ENCODE assay signal across 1 cellular context in the genomic region with DNA sequence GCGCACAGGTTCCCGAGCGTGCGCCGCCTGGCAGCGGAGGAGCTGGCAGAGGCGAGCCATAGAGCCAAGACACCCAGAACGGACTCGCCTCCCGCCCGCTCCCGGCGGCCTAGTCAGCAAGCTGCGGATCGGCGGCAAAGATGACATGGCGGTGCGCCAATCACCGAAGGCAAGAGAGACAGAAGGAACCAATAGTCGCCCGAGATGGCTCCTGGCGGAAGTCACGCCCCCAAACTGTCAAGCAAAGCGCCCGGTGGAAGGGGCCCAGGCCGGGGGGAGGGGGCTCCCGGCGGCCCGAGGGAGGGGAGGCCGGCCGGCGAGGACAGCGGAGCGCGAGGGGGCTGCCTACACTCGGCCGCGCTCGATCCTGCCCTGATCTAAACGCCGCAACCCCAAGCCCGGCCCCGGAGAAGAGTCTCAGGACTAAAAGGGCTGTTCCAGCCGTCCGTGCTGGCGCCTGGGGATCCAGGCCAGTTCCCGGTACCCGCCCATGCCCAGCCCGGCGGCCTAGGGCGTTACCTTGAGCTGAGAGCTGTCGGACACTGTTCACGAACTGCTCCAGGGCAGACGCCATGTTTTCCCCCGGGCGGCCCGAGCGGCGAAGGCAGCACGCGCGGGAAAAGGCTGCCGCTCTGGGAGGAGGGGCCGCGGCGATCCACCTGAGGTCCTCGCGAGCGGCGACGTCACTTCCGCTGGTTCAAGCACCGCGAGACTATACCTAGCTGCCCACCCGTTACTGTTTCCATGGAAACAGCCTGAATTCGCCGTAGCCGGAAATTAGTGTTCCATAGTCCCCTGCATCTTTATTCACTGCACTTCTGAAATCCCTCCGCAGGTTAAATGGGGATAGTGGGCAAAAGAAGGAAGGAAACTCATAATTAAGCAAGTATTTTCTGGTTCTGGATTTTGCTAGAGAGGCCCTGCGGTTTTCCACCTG.
TF ChIP-seq lines count a peak whose summit lies in the region.

TSS of gene COPS3 (minus strand) at position 634 of the 937 bp plus-strand sequence. CDS start at position 574, 60 bp downstream.

TF ChIP-seq in K562, 482 proteins besides CTCF, POLR2A, EP300 and RAD21 (continued from another document):
- TF ChIP-seq NR4A1 (CRISPR knock-in tag; IDR thresholded peaks at IDR 0.05), result no peak
- no peak for TF ChIP-seq NR4A1 (tag; IDR thresholded peaks at IDR 0.05)
- no peak for TF ChIP-seq ZNF140 (CRISPR knock-in tag; IDR thresholded peaks at IDR 0.05)
- no peak for TF ChIP-seq MCM7 (IDR thresholded peaks at IDR 0.05)
